14 cellular contexts compared by ENCODE assay signal in the genomic region with DNA sequence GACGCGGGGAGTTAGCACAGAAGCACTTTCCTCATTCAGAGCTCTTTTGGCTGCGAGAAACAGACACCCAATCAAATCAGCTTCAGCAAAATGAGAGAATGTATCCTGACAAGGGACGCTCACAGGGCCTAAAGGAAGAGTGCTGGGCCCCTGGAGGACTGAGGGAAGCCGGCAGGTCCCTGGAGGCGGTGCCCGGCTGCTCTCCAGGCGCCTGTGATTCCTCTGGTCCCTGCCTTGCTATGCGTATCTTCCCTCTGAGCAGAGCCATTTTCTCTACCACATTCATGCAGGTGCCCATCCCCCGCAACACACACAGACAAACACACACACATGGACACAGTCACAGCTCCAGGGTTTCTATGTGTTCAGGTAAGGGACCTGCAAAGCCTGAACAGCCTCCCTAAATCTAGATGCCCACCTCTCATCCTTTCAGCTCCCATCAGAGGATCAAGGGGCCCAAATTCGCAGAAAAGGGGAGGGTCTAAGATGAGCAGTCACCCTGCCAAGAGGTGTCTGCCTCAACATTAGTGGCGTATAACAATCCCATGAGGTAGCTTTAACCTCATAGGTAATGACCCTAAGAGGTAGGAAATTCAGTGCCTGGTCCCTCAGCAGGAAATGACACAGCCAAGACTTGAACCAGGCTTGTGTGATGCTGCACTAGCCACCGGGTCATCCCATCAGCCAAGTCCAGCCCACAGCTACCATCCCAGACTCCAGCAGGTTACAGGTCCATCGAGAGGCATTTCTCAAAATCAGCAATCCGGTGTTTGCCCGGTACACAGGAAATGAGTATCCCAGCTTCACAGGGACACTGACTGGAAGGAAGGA. TPM values are rescaled to one million over a fixed set of nuclear protein-coding genes. Genes with fewer than 3 reads are reported as not detected.
DNase-seq lines count a peak whose midpoint lies in the region; ATAC-seq and TF ChIP-seq lines count a peak whose summit lies in the region.
"Had no signal": no experiment of that assay in that cellular context is flagged by ENCODE, and none has a peak within 500 bp of the region (broad histone marks: within the 10 kb centered on the region; RNA-seq: fewer than 3 reads in every experiment).

No MANE protein-coding gene starts in this region.

- no peaks in the 10 kb centered on the region for H3K36me3 ChIP-seq in neural progenitor cell

- no peaks in the 10 kb centered on the region for H3K9me3 ChIP-seq in neural progenitor cell (ENCODE audit: low read depth)
- H3K9me3 ChIP-seq: tibial artery had no signal

- H3K27me3 Mint-ChIP-seq in neural progenitor cell (ENCODE audit: insufficient read depth, low read depth), result peaks cover 8% of the 10 kb centered on the region

- H4K20me1 ChIP-seq in neural progenitor cell (ENCODE audit: low read depth), result no peaks in the 10 kb centered on the region

- ATAC-seq in GM18909 (IDR thresholded peaks at IDR 0.05; ENCODE audit: poor library complexity, unreplicated experiment) (peak; percentile 5), HG02759 (IDR thresholded peaks at IDR 0.05; ENCODE audit: unreplicated experiment) (peak; percentile 33), GM21381 (IDR thresholded peaks at IDR 0.05; ENCODE audit: unreplicated experiment) (no peak)

- H3K36me3 Mint-ChIP-seq in neural progenitor cell, result no peaks in the 10 kb centered on the region

- peak overlapping the region; percentile 12 for H3K4me2 ChIP-seq in neural progenitor cell

- H3K27ac Mint-ChIP-seq in neural progenitor cell, result no peak overlapping the region

- H3K9me3 Mint-ChIP-seq in neural progenitor cell, result no peaks in the 10 kb centered on the region

- no peak overlapping the region for H3K9ac ChIP-seq in neural progenitor cell

- H3K27ac ChIP-seq in neural progenitor cell, result no peak overlapping the region
- H3K27ac ChIP-seq: HL-60, tibial artery had no signal

- peak; percentile 10 for DNase-seq in NCI-H226
- peak; percentile 34 for DNase-seq in neural progenitor cell (ENCODE audit: low spot score)
- DNase-seq in activated CD8-positive, alpha-beta memory T cell treated with anti-CD3 and anti-CD28 coated beads, Interleukin-2, amount 50 U/mL, for 48 hours, result no peak
- no peak for DNase-seq in stimulated activated CD4-positive, alpha-beta T cell treated with anti-CD3 and anti-CD28 coated beads, Interleukin-2, amount 100 ng/mL, for 24 hours
- DNase-seq in GF-D8 (lab: John Stamatoyannopoulos, UW), result no peak
- DNase-seq: activated gamma-delta T cell, cerebellar nuclear complex, DMS 273 treated with DMSO at 0.1 percent for 48 hours, tibial artery had no signal

- no peak for TF ChIP-seq CTCF in neural progenitor cell (IDR thresholded peaks at IDR 0.05)

- H3K27me3 ChIP-seq in neural progenitor cell, result no peaks in the 10 kb centered on the region

- peaks cover 9% of the 10 kb centered on the region for H3K4me1 ChIP-seq in neural progenitor cell
- H3K4me1 ChIP-seq: tibial artery had no signal

- H3F3A ChIP-seq in neural progenitor cell (ENCODE audit: low read depth), result no peaks in the 10 kb centered on the region

- no peak overlapping the region for H3K4me3 Mint-ChIP-seq in neural progenitor cell

- peak overlapping the region; percentile 84 for H2AFZ ChIP-seq in neural progenitor cell (replicated peaks)

- no peaks in the 10 kb centered on the region for H3K79me2 ChIP-seq in neural progenitor cell (ENCODE audit: low read depth)

- H3K4me1 Mint-ChIP-seq in neural progenitor cell, result peaks cover 5% of the 10 kb centered on the region

- no peak overlapping the region for H3K4me3 ChIP-seq in neural progenitor cell
- H3K4me3 ChIP-seq: lung, tibial artery had no signal

RNA-seq across cellular contexts. Expression of a gene that starts 29.0 kb away (rescaled TPM):
- total RNA-seq in neural progenitor cell (ENCODE audit: low replicate concordance), result not detected in 2 replicates

RNA-seq across cellular contexts. Expression of a gene that starts 59.1 kb away (rescaled TPM):
- total RNA-seq in neural progenitor cell (ENCODE audit: low replicate concordance), result 32.9 and 33.5 TPM in 2 replicates

Comparison
In these comparisons a context has a peak if more than half of its experiments do, and no peak if none do; other contexts are left out.
1. DNase-seq: peak in NCI-H226 (single experiment) and neural progenitor cell (single experiment); none in activated CD8-positive, alpha-beta memory T cell treated with anti-CD3 and anti-CD28 coated beads, Interleukin-2, amount 50 U/mL, for 48 hours (single experiment), stimulated activated CD4-positive, alpha-beta T cell treated with anti-CD3 and anti-CD28 coated beads, Interleukin-2, amount 100 ng/mL, for 24 hours (0 of 2) and GF-D8 (single experiment).